21 cellular contexts compared by ENCODE assay signal in genomic region chr11:101407324-101407723, GRCh38.
DNase-seq lines count a peak whose midpoint lies in the region; ATAC-seq and TF ChIP-seq lines count a peak whose summit lies in the region.
"Had no signal": no experiment of that assay in that cellular context is flagged by ENCODE, and none has a peak within 500 bp of the region (broad histone marks: within the 10 kb centered on the region; RNA-seq: fewer than 3 reads in every experiment).

No MANE protein-coding gene starts in this region.

- H3K27me3 Mint-ChIP-seq in activated CD8-positive, alpha-beta T cell treated with anti-CD3 and anti-CD28 coated beads, Interleukin-2, amount 10 ng/mL, durations not matched to agents 7 days and 5 days (ENCODE audit: low read depth): no peaks in the 10 kb centered on the region
- H3K27me3 Mint-ChIP-seq: activated CD4-positive, alpha-beta T cell treated with anti-CD3 and anti-CD28 coated beads for 36 hours; activated naive CD4-positive, alpha-beta T cell treated with anti-CD3 and anti-CD28 coated beads, Interleukin-2, amount 10 ng/mL, durations not matched to agents 7 days and 5 days; B cell had no signal

- POLR2A ChIA-PET in activated CD8-positive, alpha-beta T cell treated with anti-CD3 and anti-CD28 coated beads, Interleukin-2, amount 10 ng/mL, durations not matched to agents 7 days and 5 days (lab: Charles Lee): no interaction called here

- H3K4me3 Mint-ChIP-seq in activated CD8-positive, alpha-beta T cell treated with anti-CD3 and anti-CD28 coated beads, Interleukin-2, amount 10 ng/mL, durations not matched to agents 7 days and 5 days: no peak overlapping the region
- H3K4me3 Mint-ChIP-seq: activated CD4-positive, alpha-beta T cell treated with anti-CD3 and anti-CD28 coated beads for 36 hours; activated naive CD4-positive, alpha-beta T cell treated with anti-CD3 and anti-CD28 coated beads, Interleukin-2, amount 10 ng/mL, durations not matched to agents 7 days and 5 days; B cell; nephron had no signal

- CTCF ChIA-PET in activated CD8-positive, alpha-beta T cell treated with anti-CD3 and anti-CD28 coated beads, Interleukin-2, amount 10 ng/mL, durations not matched to agents 7 days and 5 days (lab: Charles Lee): no interaction called here

- no peaks in the 10 kb centered on the region for H3K4me1 Mint-ChIP-seq in activated CD8-positive, alpha-beta T cell treated with anti-CD3 and anti-CD28 coated beads, Interleukin-2, amount 10 ng/mL, durations not matched to agents 7 days and 5 days (ENCODE audit: low read depth)
- H3K4me1 Mint-ChIP-seq: activated CD4-positive, alpha-beta T cell treated with anti-CD3 and anti-CD28 coated beads for 36 hours; activated naive CD4-positive, alpha-beta T cell treated with anti-CD3 and anti-CD28 coated beads, Interleukin-2, amount 10 ng/mL, durations not matched to agents 7 days and 5 days; B cell; nephron had no signal

- H3K27me3 ChIP-seq in muscle layer of duodenum (ENCODE audit: low read depth, low read length): no peaks in the 10 kb centered on the region
- H3K27me3 ChIP-seq: ascending aorta, suprapubic skin had no signal

- H3K4me3 ChIP-seq in astrocyte of the spinal cord (ENCODE audit: low read depth, low read length) (no peak overlapping the region), muscle layer of duodenum (ENCODE audit: low read depth in 1 of 2, low read length in 2 of 2) (peak overlapping the region in 1 of 2 donors; percentile 12)
- H3K4me3 ChIP-seq: ascending aorta, PC-9, suprapubic skin had no signal

- no peaks in the 10 kb centered on the region for H3K36me3 ChIP-seq in muscle layer of duodenum (ENCODE audit: control insufficient read depth in 1 of 2, insufficient read depth in 2 of 2, low read length in 2 of 2)
- H3K36me3 ChIP-seq: ascending aorta, suprapubic skin had no signal

- H3K36me3 Mint-ChIP-seq in activated CD8-positive, alpha-beta T cell treated with anti-CD3 and anti-CD28 coated beads, Interleukin-2, amount 10 ng/mL, durations not matched to agents 7 days and 5 days (ENCODE audit: low read depth): no peaks in the 10 kb centered on the region
- H3K36me3 Mint-ChIP-seq: activated naive CD4-positive, alpha-beta T cell treated with anti-CD3 and anti-CD28 coated beads, Interleukin-2, amount 10 ng/mL, durations not matched to agents 7 days and 5 days had no signal

- no peaks in the 10 kb centered on the region for H3K9me3 Mint-ChIP-seq in activated CD8-positive, alpha-beta T cell treated with anti-CD3 and anti-CD28 coated beads, Interleukin-2, amount 10 ng/mL, durations not matched to agents 7 days and 5 days (ENCODE audit: insufficient read depth)

- TF ChIP-seq CTCF in astrocyte of the spinal cord (IDR thresholded peaks at IDR 0.05; ENCODE audit: low read depth, low read length): no peak

- peak; percentile 20 for DNase-seq in HS-5 (ENCODE audit: low read depth)
- peak; percentile 7 for DNase-seq in astrocyte of the spinal cord (ENCODE audit: low read depth, low spot score)
- no peak for DNase-seq in kidney glomerular epithelial cell (lab: John Stamatoyannopoulos, UW)
- no peak for DNase-seq in Kasumi-1 (lab: John Stamatoyannopoulos, UW)
- DNase-seq in midbrain (lab: John Stamatoyannopoulos, UW): no peak
- no peak for DNase-seq in activated CD8-positive, alpha-beta T cell treated with anti-CD3 and anti-CD28 coated beads, Interleukin-2, amount 10 ng/mL, durations not matched to agents 7 days and 5 days
- DNase-seq: activated CD4-positive, alpha-beta T cell treated with anti-CD3 and anti-CD28 coated beads for 36 hours; activated naive CD4-positive, alpha-beta T cell treated with anti-CD3 and anti-CD28 coated beads, Interleukin-2, amount 10 ng/mL, durations not matched to agents 7 days and 5 days; activated T-cell treated with anti-CD3 and anti-CD28 coated beads, Interleukin-2, amount 50 U/mL, for 48 hours; effector memory CD4-positive, alpha-beta T cell; left cardiac atrium; mesenchymal stem cell; NCI-H1105; NCI-H2029 treated with DMSO at 0.1 percent for 48 hours; PC-9; SHP77 treated with DMSO at 0.1 percent for 48 hours had no signal

- no peaks in the 10 kb centered on the region for H3K9me3 ChIP-seq in muscle layer of duodenum (ENCODE audit: control insufficient read depth in 1 of 2, low read length in 2 of 2)
- H3K9me3 ChIP-seq: ascending aorta, suprapubic skin had no signal

- H3K4me1 ChIP-seq in muscle layer of duodenum (ENCODE audit: control insufficient read depth in 1 of 2, insufficient read depth in 2 of 2, low read length in 2 of 2): peaks cover 0 to 5% of the 10 kb centered on the region in 2 donors
- H3K4me1 ChIP-seq: ascending aorta had no signal

- H3K27ac ChIP-seq in muscle layer of duodenum (ENCODE audit: low read length): peak overlapping the region; percentile 61
- H3K27ac ChIP-seq: ascending aorta, PC-9, suprapubic skin had no signal

- in situ Hi-C loops in astrocyte of the spinal cord (cut with HindIII; ENCODE audit: low sequenced_read_pairs): no loop called here

- ATAC-seq in activated CD8-positive, alpha-beta T cell treated with anti-CD3 and anti-CD28 coated beads, Interleukin-2, amount 10 ng/mL, durations not matched to agents 7 days and 5 days: no peak
- ATAC-seq: activated CD4-positive, alpha-beta T cell treated with anti-CD3 and anti-CD28 coated beads for 36 hours; left cardiac atrium had no signal

- no peak overlapping the region for H3K27ac Mint-ChIP-seq in activated CD8-positive, alpha-beta T cell treated with anti-CD3 and anti-CD28 coated beads, Interleukin-2, amount 10 ng/mL, durations not matched to agents 7 days and 5 days
- H3K27ac Mint-ChIP-seq: activated CD4-positive, alpha-beta T cell treated with anti-CD3 and anti-CD28 coated beads for 36 hours; activated naive CD4-positive, alpha-beta T cell treated with anti-CD3 and anti-CD28 coated beads, Interleukin-2, amount 10 ng/mL, durations not matched to agents 7 days and 5 days; B cell; nephron had no signal

Comparison
In these comparisons a context has a peak if more than half of its experiments do, and no peak if none do; other contexts are left out.
1. DNase-seq: peak in HS-5 (single experiment) and astrocyte of the spinal cord (single experiment); none in kidney glomerular epithelial cell (single experiment), Kasumi-1 (0 of 2), midbrain (single experiment) and activated CD8-positive, alpha-beta T cell treated with anti-CD3 and anti-CD28 coated beads, Interleukin-2, amount 10 ng/mL, durations not matched to agents 7 days and 5 days (single experiment).